17 cellular contexts compared by ENCODE assay signal in genomic region chr6:149395185-149395584, GRCh38. TPM values are rescaled to one million over a fixed set of nuclear protein-coding genes. Genes with fewer than 3 reads are reported as not detected.
A peak's percentile ranks its signal among the peaks of the same experiment; 100 is the strongest.
DNase-seq lines count a peak whose midpoint lies in the region; ATAC-seq and TF ChIP-seq lines count a peak whose summit lies in the region.
"Had no signal": no experiment of that assay in that cellular context is flagged by ENCODE, and none has a peak within 500 bp of the region (broad histone marks: within the 10 kb centered on the region; RNA-seq: fewer than 3 reads in every experiment).

No MANE protein-coding gene starts in this region.

- no peak for TF ChIP-seq CTCF in SK-N-SH (IDR thresholded peaks at IDR 0.05)
- TF ChIP-seq CTCF in nephron progenitor cell (IDR thresholded peaks at IDR 0.05), result no peak
- no peak for TF ChIP-seq CTCF in colonic mucosa (IDR thresholded peaks at IDR 0.05)

- H3K79me2 ChIP-seq in SK-N-SH (ENCODE audit: insufficient read depth), result peaks cover 76% of the 10 kb centered on the region

- H3K4me1 Mint-ChIP-seq in activated T-cell treated with anti-CD3 and anti-CD28 coated beads, Interleukin-2, amount 50 U/mL, for 72 hours (ENCODE audit: low read depth), result peaks cover 57% of the 10 kb centered on the region
- peaks cover 77% of the 10 kb centered on the region for H3K4me1 Mint-ChIP-seq in activated T-helper 1 cell treated with anti-CD3 and anti-CD28 coated beads, Interleukin-12 subunit alpha, Interleukin-12 subunit beta, Interleukin-2, Interleukin-4 antibody, amounts not matched to agents 30 ng/mL and 10 ng/mL and 1 ng/mL, durations not matched to agents 14 hours and 24 hours and 36 hours (ENCODE audit: low read depth)
- peaks cover 10% of the 10 kb centered on the region for H3K4me1 Mint-ChIP-seq in nephron progenitor cell

- no peak for ATAC-seq in activated T-cell treated with anti-CD3 and anti-CD28 coated beads, Interleukin-2, amount 50 U/mL, for 72 hours (replicated peaks in 1 of 2)
- ATAC-seq in left cardiac atrium, result no peak
- ATAC-seq: Panc1 had no signal

- TF ChIP-seq RAD21 in SK-N-SH (IDR thresholded peaks at IDR 0.05; ENCODE audit: low read length), result no peak

- no peak overlapping the region for H3K9ac ChIP-seq in SK-N-SH
- H3K9ac ChIP-seq in colonic mucosa (ENCODE audit: low read depth in 2 of 2, low read length in 2 of 2), result no peak overlapping the region

- H3K36me3 ChIP-seq in SK-N-SH (replicated peaks in 1 of 2; ENCODE audit: control insufficient read depth in 1 of 2, insufficient read depth in 2 of 2, low read length in 1 of 2) (peaks cover 37 to 65% of the 10 kb centered on the region in 2 experiments), colonic mucosa (no peaks in the 10 kb centered on the region)

- H3K36me3 Mint-ChIP-seq in activated T-cell treated with anti-CD3 and anti-CD28 coated beads, Interleukin-2, amount 50 U/mL, for 72 hours (ENCODE audit: insufficient read depth in 2 of 2), result peaks cover 30 to 59% of the 10 kb centered on the region in 2 donors
- H3K36me3 Mint-ChIP-seq in activated T-helper 1 cell treated with anti-CD3 and anti-CD28 coated beads, Interleukin-12 subunit alpha, Interleukin-12 subunit beta, Interleukin-2, Interleukin-4 antibody, amounts not matched to agents 30 ng/mL and 10 ng/mL and 1 ng/mL, durations not matched to agents 14 hours and 24 hours and 36 hours (ENCODE audit: low read depth), result peaks cover 68% of the 10 kb centered on the region
- H3K36me3 Mint-ChIP-seq in nephron progenitor cell (ENCODE audit: low read depth), result peaks cover 87% of the 10 kb centered on the region

- peak overlapping the region; percentile 95 for H3K27ac Mint-ChIP-seq in activated T-cell treated with anti-CD3 and anti-CD28 coated beads, Interleukin-2, amount 50 U/mL, for 72 hours
- H3K27ac Mint-ChIP-seq in activated T-helper 1 cell treated with anti-CD3 and anti-CD28 coated beads, Interleukin-12 subunit alpha, Interleukin-12 subunit beta, Interleukin-2, Interleukin-4 antibody, amounts not matched to agents 30 ng/mL and 10 ng/mL and 1 ng/mL, durations not matched to agents 14 hours and 24 hours and 36 hours, result peak overlapping the region; percentile 63
- peak overlapping the region; percentile 7 for H3K27ac Mint-ChIP-seq in nephron progenitor cell

- peaks cover 36% of the 10 kb centered on the region for H4K20me1 ChIP-seq in SK-N-SH (ENCODE audit: insufficient read depth)

- no peaks in the 10 kb centered on the region for H3K9me3 Mint-ChIP-seq in activated T-cell treated with anti-CD3 and anti-CD28 coated beads, Interleukin-2, amount 50 U/mL, for 72 hours
- no peaks in the 10 kb centered on the region for H3K9me3 Mint-ChIP-seq in activated T-helper 1 cell treated with anti-CD3 and anti-CD28 coated beads, Interleukin-12 subunit alpha, Interleukin-12 subunit beta, Interleukin-2, Interleukin-4 antibody, amounts not matched to agents 30 ng/mL and 10 ng/mL and 1 ng/mL, durations not matched to agents 14 hours and 24 hours and 36 hours
- H3K9me3 Mint-ChIP-seq in nephron progenitor cell, result peaks cover 14% of the 10 kb centered on the region
- H3K9me3 Mint-ChIP-seq: CD14-positive monocyte had no signal

- H3K9me3 ChIP-seq in SK-N-SH (no peaks in the 10 kb centered on the region), colonic mucosa (no peaks in the 10 kb centered on the region)

- CTCF ChIA-PET in SK-N-SH (lab: Yijun Ruan, JAX), result interaction anchor here (1.4 kb wide), 1 partner anchor 37 kb away, joined by 3 read pairs; no protein-coding TSS in a partner anchor

- POLR2A ChIA-PET in SK-N-SH (lab: Yijun Ruan, JAX), result no interaction called here

- no peaks in the 10 kb centered on the region for H3K9me2 ChIP-seq in SK-N-SH

- no peak for DNase-seq in activated T-cell treated with anti-CD3 and anti-CD28 coated beads, Interleukin-2, amount 50 U/mL, for 72 hours
- no peak for DNase-seq in activated T-cell treated with anti-CD3 and anti-CD28 coated beads, Interleukin-2, amount 50 U/mL, for 48 hours
- no peak for DNase-seq in SK-N-SH
- DNase-seq in activated T-helper 1 cell treated with anti-CD3 and anti-CD28 coated beads, Interleukin-12 subunit alpha, Interleukin-12 subunit beta, Interleukin-2, Interleukin-4 antibody, amounts not matched to agents 30 ng/mL and 10 ng/mL and 1 ng/mL, durations not matched to agents 14 hours and 24 hours and 36 hours (ENCODE audit: low spot score), result no peak
- no peak for DNase-seq in nephron progenitor cell
- no peak for DNase-seq in left cardiac atrium
- no peak for DNase-seq in colonic mucosa
- DNase-seq in HuH-7 (ENCODE audit: low spot score), result no peak
- DNase-seq: Calu3, HCEC 1CT, IMR-90, Kasumi-1, NCI-H187 treated with DMSO at 0.1 percent for 48 hours, NCI-H2171 treated with DMSO at 0.1 percent for 48 hours, NCI-H82 had no signal

- H3K27me3 ChIP-seq in SK-N-SH (ENCODE audit: insufficient read depth) (no peaks in the 10 kb centered on the region), colonic mucosa (no peaks in the 10 kb centered on the region)

- H3K27ac ChIP-seq in SK-N-SH (ENCODE audit: low read depth in 2 of 2, low read length in 1 of 2), result peak overlapping the region in 1 of 2 experiments; percentile 60; a peak in 2 of 4 replicates
- no peak overlapping the region for H3K27ac ChIP-seq in colonic mucosa

- H2AFZ ChIP-seq in SK-N-SH (ENCODE audit: low read depth), result no peak overlapping the region

- H3F3A ChIP-seq in SK-N-SH (replicated peaks; ENCODE audit: insufficient read depth), result peaks cover 10% of the 10 kb centered on the region

- 0 out of 4 replicates have a peak, but pooled peaks of 1 of the 2 experiments have one; percentile 5 for TF ChIP-seq EP300 in SK-N-SH (IDR thresholded peaks at IDR 0.05; ENCODE audit: borderline replicate concordance in 1 of 2, low read depth in 1 of 2, low read length in 1 of 2)

- intact Hi-C loops in activated T-helper 1 cell treated with anti-CD3 and anti-CD28 coated beads, Interleukin-12 subunit alpha, Interleukin-12 subunit beta, Interleukin-2, Interleukin-4 antibody, amounts not matched to agents 30 ng/mL and 10 ng/mL and 1 ng/mL, durations not matched to agents 14 hours and 24 hours and 36 hours (cut with micrococcal nuclease), result no loop called here
- intact Hi-C loops in left cardiac atrium (cut with DNase I) (no loop called here), colonic mucosa (cut with DNase I) (no loop called here)

- H3K27me3 Mint-ChIP-seq in activated T-cell treated with anti-CD3 and anti-CD28 coated beads, Interleukin-2, amount 50 U/mL, for 72 hours (ENCODE audit: low read depth), result no peaks in the 10 kb centered on the region
- H3K27me3 Mint-ChIP-seq in activated T-helper 1 cell treated with anti-CD3 and anti-CD28 coated beads, Interleukin-12 subunit alpha, Interleukin-12 subunit beta, Interleukin-2, Interleukin-4 antibody, amounts not matched to agents 30 ng/mL and 10 ng/mL and 1 ng/mL, durations not matched to agents 14 hours and 24 hours and 36 hours (ENCODE audit: insufficient read depth), result no peaks in the 10 kb centered on the region
- no peaks in the 10 kb centered on the region for H3K27me3 Mint-ChIP-seq in nephron progenitor cell (ENCODE audit: low read depth, poor library complexity)

- peak overlapping the region in 1 of 2 donors; percentile 8 for H3K4me3 Mint-ChIP-seq in activated T-cell treated with anti-CD3 and anti-CD28 coated beads, Interleukin-2, amount 50 U/mL, for 72 hours
- H3K4me3 Mint-ChIP-seq in activated T-helper 1 cell treated with anti-CD3 and anti-CD28 coated beads, Interleukin-12 subunit alpha, Interleukin-12 subunit beta, Interleukin-2, Interleukin-4 antibody, amounts not matched to agents 30 ng/mL and 10 ng/mL and 1 ng/mL, durations not matched to agents 14 hours and 24 hours and 36 hours, result no peak overlapping the region
- H3K4me3 Mint-ChIP-seq in nephron progenitor cell, result no peak overlapping the region
- H3K4me3 Mint-ChIP-seq: CD14-positive monocyte had no signal

- H3K4me2 ChIP-seq in SK-N-SH, result no peak overlapping the region

- H3K4me1 ChIP-seq in SK-N-SH (ENCODE audit: control insufficient read depth in 1 of 2, insufficient read depth in 2 of 2, low read depth in 1 of 2, low read length in 1 of 2) (peaks cover 0 to 5% of the 10 kb centered on the region in 2 experiments; a peak in 2 of 4 replicates), colonic mucosa (no peaks in the 10 kb centered on the region)

- H3K4me3 ChIP-seq in SK-N-SH (ENCODE audit: low read depth in 2 of 2, low read length in 1 of 2) (no peak overlapping the region), colonic mucosa (no peak overlapping the region)

TF ChIP-seq in SK-N-SH, 30 proteins besides CTCF, POLR2A, EP300 and RAD21:
- TF ChIP-seq ELF1 (IDR thresholded peaks at IDR 0.05) (no peak), FOXJ3 (CRISPR knock-in tag; IDR thresholded peaks at IDR 0.05) (0 out of 2 replicates have a peak, but pooled peaks have one; percentile 35), GATA2 (CRISPR knock-in tag; IDR thresholded peaks at IDR 0.05) (peak; percentile 47)

RNA-seq across cellular contexts. Expression of gene SUMO4, which starts 4.9 kb away (rescaled TPM):
- total RNA-seq in activated T-cell treated with anti-CD3 and anti-CD28 coated beads, Interleukin-2, amount 50 U/mL, for 72 hours, result 1 to 10 TPM; 5.4 to 7.2 TPM
- polyA plus RNA-seq in SK-N-SH (2012; rRNA removed), result not detected in 2 replicates
- not detected in 2 replicates for polyA plus RNA-seq in SK-N-SH (2012; cell fraction: cytosol; rRNA removed)
- polyA plus RNA-seq in SK-N-SH (2012; cell fraction: nucleus; rRNA removed), result 0.11 and 0.38 TPM in 2 replicates
- 11.6 and 12.0 TPM in 2 replicates for total RNA-seq in activated T-helper 1 cell treated with anti-CD3 and anti-CD28 coated beads, Interleukin-12 subunit alpha, Interleukin-12 subunit beta, Interleukin-2, Interleukin-4 antibody, amounts not matched to agents 30 ng/mL and 10 ng/mL and 1 ng/mL, durations not matched to agents 14 hours and 24 hours and 36 hours
- total RNA-seq in left cardiac atrium (under 1 TPM; 0.63 to 0.71 TPM), colonic mucosa (1 to 10 TPM; 1.4 to 1.5 TPM)
- polyA plus RNA-seq: IMR-90 had no signal

Comparison
In these comparisons a context has a peak if more than half of its experiments do, and no peak if none do; other contexts are left out.
1. H3K27ac Mint-ChIP-seq: peak in every context shown above with its lines; median percentile 95 in activated T-cell treated with anti-CD3 and anti-CD28 coated beads, Interleukin-2, amount 50 U/mL, for 72 hours; 63 in activated T-helper 1 cell treated with anti-CD3 and anti-CD28 coated beads, Interleukin-12 subunit alpha, Interleukin-12 subunit beta, Interleukin-2, Interleukin-4 antibody, amounts not matched to agents 30 ng/mL and 10 ng/mL and 1 ng/mL, durations not matched to agents 14 hours and 24 hours and 36 hours; 7 in nephron progenitor cell.